2 cellular contexts compared by ENCODE assay signal in genomic region chr7:101747058-101747617, GRCh38.
TF ChIP-seq lines count a peak whose summit lies in the region.

No MANE protein-coding gene starts in this region.

TF ChIP-seq in HepG2, 621 proteins besides CTCF, POLR2A, EP300 and RAD21 (continued from another document):
- no peak for TF ChIP-seq ETS1 (CRISPR knock-in tag; IDR thresholded peaks at IDR 0.05)

TF ChIP-seq in K562, 482 proteins besides CTCF, POLR2A, EP300 and RAD21 (continued from another document):
- no peak for TF ChIP-seq ZFP91 (CRISPR knock-in tag; IDR thresholded peaks at IDR 0.05)
- TF ChIP-seq ZNF436 (CRISPR knock-in tag; IDR thresholded peaks at IDR 0.05): peak; percentile 62
- peak in 1 of 2 experiments; percentile 50; a peak in 1 of 4 replicates for TF ChIP-seq RCOR1 (IDR thresholded peaks at IDR 0.05; ENCODE audit: borderline replicate concordance in 1 of 2, low read depth in 2 of 2, low read length in 2 of 2)
- TF ChIP-seq MBD2 (IDR thresholded peaks at IDR 0.05; ENCODE audit: borderline replicate concordance, low read depth): no peak
- TF ChIP-seq KDM1A (IDR thresholded peaks at IDR 0.05): peak; percentile 33 to 58; a peak in 1 of 4 replicates
- TF ChIP-seq RBM25 (IDR thresholded peaks at IDR 0.05; ENCODE audit: low read depth, low read length, severe bottlenecking): peak; percentile 88
- TF ChIP-seq ZFP36 (IDR thresholded peaks at IDR 0.05; ENCODE audit: low read depth, low read length, partially characterized antibody): peak; percentile 99
- no peak for TF ChIP-seq ZNF408 (CRISPR knock-in tag; IDR thresholded peaks at IDR 0.05; ENCODE audit: low read depth)
- TF ChIP-seq GTF3C2 (IDR thresholded peaks at IDR 0.05; ENCODE audit: borderline replicate concordance, extremely low read depth, insufficient read length): peak; percentile 65
- no peak for TF ChIP-seq ZNF407 (IDR thresholded peaks at IDR 0.05; ENCODE audit: low read depth)
